Comparison of ENCODE assay signal across 8 cellular contexts in the genomic region with DNA sequence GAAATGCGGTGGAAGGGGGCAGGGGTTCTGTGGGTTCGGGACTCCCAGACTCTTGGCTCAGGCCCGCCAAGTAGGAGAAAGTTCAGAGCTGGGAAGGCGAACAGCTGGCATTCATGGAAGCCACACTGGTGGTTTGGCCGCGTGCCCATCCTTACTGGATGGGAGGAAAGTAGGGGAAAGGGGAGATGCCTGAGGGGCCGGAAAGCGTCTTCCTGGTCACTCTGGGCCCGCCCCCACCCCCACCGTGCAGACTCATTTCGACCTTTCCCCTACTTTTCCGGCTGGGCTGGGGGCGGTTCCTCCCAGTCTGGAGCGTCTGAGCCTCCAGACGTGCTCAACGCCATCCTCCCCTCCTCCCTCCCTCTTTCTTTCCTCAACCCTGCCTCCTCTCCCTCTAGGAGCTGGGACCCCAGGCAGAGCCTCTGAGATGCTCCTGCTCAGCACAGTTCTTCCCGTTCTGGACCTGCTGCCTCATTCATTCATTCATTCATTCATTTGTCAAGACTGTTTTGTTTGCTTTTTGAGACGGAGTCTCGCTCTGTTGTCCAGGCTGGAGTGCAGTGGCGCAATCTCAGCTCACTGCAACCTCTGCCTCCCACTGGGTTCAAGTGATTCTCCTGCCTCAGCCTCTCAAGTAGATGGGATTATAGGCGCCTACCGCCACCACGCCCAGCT. TPM values are rescaled to one million over a fixed set of nuclear protein-coding genes. Genes with fewer than 3 reads are reported as not detected.
DNase-seq lines count a peak whose midpoint lies in the region; ATAC-seq and TF ChIP-seq lines count a peak whose summit lies in the region.

No MANE protein-coding gene starts in this region.

- DNase-seq in AG04449 (ENCODE audit: low read depth, low spot score), result peak; percentile 89
- peak; percentile 95 for DNase-seq in left ventricle myocardium superior
- DNase-seq in NK-92 (lab: John Stamatoyannopoulos, UW; ENCODE audit: unreplicated experiment), result no peak
- no peak for DNase-seq in OCI-LY7 (ENCODE audit: low spot score)

- H3K4me1 ChIP-seq in HUES64 (ENCODE audit: insufficient read depth, low read length), result peaks cover 18% of the 10 kb centered on the region
- peaks cover 26% of the 10 kb centered on the region for H3K4me1 ChIP-seq in rectal smooth muscle tissue (ENCODE audit: control insufficient read depth, insufficient read depth, low read length)
- no peaks in the 10 kb centered on the region for H3K4me1 ChIP-seq in OCI-LY7 (ENCODE audit: insufficient read depth, low read length, poor library complexity, severe bottlenecking)

- CTCF ChIA-PET in AG04449 (lab: Yijun Ruan, JAX), result interaction anchor here (0.6 to 9.3 kb wide), 7 partner anchors 14 to 213 kb away, joined by 3 to 89 read pairs (median 3); a partner anchor contains a TSS
- CTCF ChIA-PET in OCI-LY7 (lab: Charles Lee; ENCODE audit: unreplicated experiment), result no interaction called here

- intact Hi-C loops in left ventricle myocardium superior (cut with micrococcal nuclease) (no loop called here), OCI-LY7 (cut with micrococcal nuclease; ENCODE audit: unreplicated experiment) (no loop called here)

- H2AFZ ChIP-seq in OCI-LY7 (ENCODE audit: low read length), result no peak overlapping the region

- H3K79me2 ChIP-seq in OCI-LY7 (ENCODE audit: insufficient read depth, low read depth, low read length), result no peaks in the 10 kb centered on the region

- peaks cover 25% of the 10 kb centered on the region for H3K27me3 ChIP-seq in HUES64 (ENCODE audit: insufficient read depth, low read length)
- H3K27me3 ChIP-seq in rectal smooth muscle tissue (ENCODE audit: control insufficient read depth, insufficient read depth, low read length), result no peaks in the 10 kb centered on the region

- no peaks in the 10 kb centered on the region for H4K20me1 ChIP-seq in OCI-LY7 (ENCODE audit: insufficient read depth, low read length)

- peak overlapping the region; percentile 91 for H3K27ac ChIP-seq in HUES64 (ENCODE audit: low read depth, low read length)
- peak overlapping the region; percentile 4 for H3K27ac ChIP-seq in angular gyrus (ENCODE audit: low read depth, low read length)
- H3K27ac ChIP-seq in rectal smooth muscle tissue (ENCODE audit: low read depth, low read length), result peak overlapping the region; percentile 87
- H3K27ac ChIP-seq in OCI-LY7 (ENCODE audit: low read depth, low read length, poor library complexity, severe bottlenecking), result no peak overlapping the region

- H3K4me3 ChIP-seq in AG04449 (ENCODE audit: low read depth, low read length) (peak overlapping the region; percentile 20), HUES64 (ENCODE audit: low read length) (peak overlapping the region; percentile 44), rectal smooth muscle tissue (ENCODE audit: low read length) (peak overlapping the region; percentile 51), OCI-LY7 (ENCODE audit: low read depth, low read length, poor library complexity, severe bottlenecking) (no peak overlapping the region)

- peak overlapping the region; percentile 67 for H3K9ac ChIP-seq in HUES64 (ENCODE audit: low read depth, low read length)
- H3K9ac ChIP-seq in rectal smooth muscle tissue (ENCODE audit: low read length), result no peak overlapping the region

- H3K36me3 ChIP-seq in HUES64 (ENCODE audit: insufficient read depth, low read length) (peaks cover 10% of the 10 kb centered on the region; the same call in 1 of the 2 replicates), rectal smooth muscle tissue (ENCODE audit: control insufficient read depth, insufficient read depth, low read length) (no peaks in the 10 kb centered on the region), OCI-LY7 (ENCODE audit: insufficient read depth, low read length) (no peaks in the 10 kb centered on the region)

- H3K9me2 ChIP-seq in OCI-LY7 (ENCODE audit: insufficient read depth, low read length), result no peaks in the 10 kb centered on the region

- ATAC-seq in left ventricle myocardium superior (peak; percentile 71), HG02840 (IDR thresholded peaks at IDR 0.05; ENCODE audit: low FRiP score, unreplicated experiment) (no peak)

- no peak for TF ChIP-seq CTCF in AG04449 (IDR thresholded peaks at IDR 0.05; ENCODE audit: insufficient read depth, low read length, missing control alignments)
- no peak for TF ChIP-seq CTCF in OCI-LY7 (conservative IDR thresholded peaks at IDR 0.05; ENCODE audit: low read length)

- no peaks in the 10 kb centered on the region for H3K9me3 ChIP-seq in HUES64 (ENCODE audit: insufficient read depth, low read depth, low read length)
- H3K9me3 ChIP-seq in OCI-LY7 (ENCODE audit: low read length), result no peaks in the 10 kb centered on the region

- 28% methylated on average over 21 of the region's 23 CpGs for WGBS in HUES64

- H3K4me2 ChIP-seq in OCI-LY7 (ENCODE audit: low read length), result no peak overlapping the region

- POLR2A ChIA-PET in AG04449 (lab: Yijun Ruan, JAX), result interaction anchor here (0.7 to 5.2 kb wide), 6 partner anchors 11 to 146 kb away, joined by 3 to 33 read pairs (median 4); a partner anchor contains a TSS
- POLR2A ChIA-PET in OCI-LY7 (lab: Charles Lee), result interaction anchor here (0.6 kb wide), 1 partner anchor 922 kb away, joined by 3 read pairs; no protein-coding TSS in a partner anchor

- BruUV-seq in OCI-LY7 (replicated peaks; lab: Mats Ljungman, UMichigan), result no TSS peak

RNA-seq across cellular contexts. Expression of a gene that starts 3.5 kb away (rescaled TPM):
- 1.5 TPM for polyA plus RNA-seq in HUES64 (2013, experiment 1 of 2)
- polyA plus RNA-seq in HUES64 (2013, experiment 2 of 2), result 1.3 TPM
- total RNA-seq in left ventricle myocardium superior (11.7 TPM), OCI-LY7 (2022) (not detected in 2 replicates)
- not detected in 2 replicates for total RNA-seq in OCI-LY7 (2014; rRNA removed; shearing (Covaris generic))

RNA-seq across cellular contexts. Expression of a gene that starts 22.7 kb away (rescaled TPM):
- 92.1 TPM for polyA plus RNA-seq in HUES64 (2013, experiment 1 of 2)
- polyA plus RNA-seq in HUES64 (2013, experiment 2 of 2), result 85.2 TPM
- total RNA-seq in left ventricle myocardium superior (162 TPM), OCI-LY7 (2022) (84.9 and 96.8 TPM in 2 replicates)
- 24.5 and 28.1 TPM in 2 replicates for total RNA-seq in OCI-LY7 (2014; rRNA removed; shearing (Covaris generic))

RNA-seq across cellular contexts. Expression of a gene that starts 24.4 kb away (rescaled TPM):
- polyA plus RNA-seq in HUES64 (2013, experiment 1 of 2), result 0.85 TPM
- 0.89 TPM for polyA plus RNA-seq in HUES64 (2013, experiment 2 of 2)
- total RNA-seq in left ventricle myocardium superior (22.8 TPM), OCI-LY7 (2022) (0.11 and 0.57 TPM in 2 replicates)
- 0.22 TPM in 1 of 2 replicates, not detected in the other for total RNA-seq in OCI-LY7 (2014; rRNA removed; shearing (Covaris generic))

RNA-seq across cellular contexts. Expression of a gene that starts 45.6 kb away (rescaled TPM):
- polyA plus RNA-seq in HUES64 (2013, experiment 1 of 2), result 11.4 TPM
- polyA plus RNA-seq in HUES64 (2013, experiment 2 of 2), result 17.1 TPM
- 97.0 TPM for total RNA-seq in left ventricle myocardium superior
- 8.1 and 14.1 TPM in 2 replicates for total RNA-seq in OCI-LY7 (2014; rRNA removed; shearing (Covaris generic))
- 12.1 and 12.4 TPM in 2 replicates for total RNA-seq in OCI-LY7 (2022)

RNA-seq across cellular contexts. Expression of a gene that starts 46.2 kb away (rescaled TPM):
- 1,023 TPM for polyA plus RNA-seq in HUES64 (2013, experiment 1 of 2)
- polyA plus RNA-seq in HUES64 (2013, experiment 2 of 2), result 1,033 TPM
- total RNA-seq in left ventricle myocardium superior (1,189 TPM), OCI-LY7 (2022) (2,187 and 2,253 TPM in 2 replicates)
- 1,636 and 2,574 TPM in 2 replicates for total RNA-seq in OCI-LY7 (2014; rRNA removed; shearing (Covaris generic))

Comparison
In these comparisons a context has a peak if more than half of its experiments do, and no peak if none do; other contexts are left out.
1. DNase-seq: peak in AG04449 (single experiment) and left ventricle myocardium superior (single experiment); none in NK-92 (single experiment) and OCI-LY7 (single experiment).
2. RNA of a gene that starts 3.5 kb away (total RNA-seq): 11.7 TPM in left ventricle myocardium superior (single experiment); not detected in OCI-LY7; every median in the first group is over 10 times any median in the second.
3. RNA of a gene that starts 24.4 kb away (total RNA-seq): 22.8 TPM in left ventricle myocardium superior (single experiment); 0.11 to 0.57 TPM in OCI-LY7; every median in the first group is over 10 times any median in the second.